Comparison of ENCODE assay signal across 8 cellular contexts in genomic region chr18:48942554-48943261, GRCh38. TPM values are rescaled to one million over a fixed set of nuclear protein-coding genes. Genes with fewer than 3 reads are reported as not detected.
DNase-seq lines count a peak whose midpoint lies in the region; ATAC-seq and TF ChIP-seq lines count a peak whose summit lies in the region.

No MANE protein-coding gene starts in this region.

- no peak for TF ChIP-seq CTCF in omental fat pad (IDR thresholded peaks at IDR 0.05)

- ATAC-seq in omental fat pad (ENCODE audit: low FRiP score) = peak; percentile 43
- ATAC-seq in GM21381 (IDR thresholded peaks at IDR 0.05; ENCODE audit: unreplicated experiment) = no peak
- ATAC-seq in GM19351 (IDR thresholded peaks at IDR 0.05; ENCODE audit: unreplicated experiment) = no peak

- DNase-seq in COLO829 (ENCODE audit: low spot score) (peak; percentile 84), M059J (ENCODE audit: low read depth) (peak; percentile 100), epidermal melanocyte (ENCODE audit: insufficient read length, low spot score) (peak; percentile 83), omental fat pad (ENCODE audit: low spot score) (no peak), activated gamma-delta T cell (lab: John Stamatoyannopoulos, UW) (no peak), MV-4-11 (lab: John Stamatoyannopoulos, UW) (no peak)

RNA-seq across cellular contexts. Expression of gene SMAD7, which starts 8.1 kb away (rescaled TPM):
- total RNA-seq in M059J (2014; rRNA removed; shearing (Covaris generic)) = 12.6 and 19.3 TPM in 2 replicates
- total RNA-seq in omental fat pad = 10 to 100 TPM; 33.6 to 78.4 (median 47.2) TPM

Comparison
In these comparisons a context has a peak if more than half of its experiments do, and no peak if none do; other contexts are left out.
1. DNase-seq: peak in COLO829 (single experiment), M059J (single experiment) and epidermal melanocyte (single experiment); none in omental fat pad (single experiment), activated gamma-delta T cell (single experiment) and MV-4-11 (single experiment).